ENCODE assay signal across 22 cellular contexts in genomic region chr17:69533481-69534234, GRCh38.
"Had no signal": no experiment of that assay in that cellular context is flagged by ENCODE, and none has a peak within 500 bp of the region (broad histone marks: within the 10 kb centered on the region; RNA-seq: fewer than 3 reads in every experiment).

No MANE protein-coding gene starts in this region.

- ATAC-seq: activated T-cell treated with anti-CD3 and anti-CD28 coated beads, Interleukin-2, amount 50 U/mL, for 72 hours; effector memory CD8-positive, alpha-beta T cell; gastrocnemius medialis; heart right ventricle; left ventricle myocardium superior; natural killer cell treated with Interleukin-12 subunit alpha and Interleukin-12 subunit beta and Interleukin-15 and Interleukin-18, amount 100 ng/mL, for 72 hours; right cardiac atrium had no signal

- H3K27ac ChIP-seq: breast epithelium, gastrocnemius medialis, heart right ventricle, skin epidermis, transverse colon had no signal

- H3K9me3 ChIP-seq: breast epithelium, gastrocnemius medialis, heart right ventricle, transverse colon had no signal

- H3K4me1 ChIP-seq: breast epithelium, gastrocnemius medialis, heart right ventricle had no signal

- H3K27me3 ChIP-seq: breast epithelium, gastrocnemius medialis, heart right ventricle, transverse colon had no signal

- H3K27me3 Mint-ChIP-seq: activated CD4-positive, alpha-beta memory T cell treated with anti-CD3 and anti-CD28 coated beads, Interleukin-2, amount 10 ng/mL, durations not matched to agents 7 days and 5 days; effector memory CD8-positive, alpha-beta T cell; memory B cell; natural killer cell treated with Interleukin-12 subunit alpha and Interleukin-12 subunit beta and Interleukin-15 and Interleukin-18, amount 100 ng/mL, for 72 hours had no signal

- H3K27ac Mint-ChIP-seq: activated CD4-positive, alpha-beta memory T cell treated with anti-CD3 and anti-CD28 coated beads, Interleukin-2, amount 10 ng/mL, durations not matched to agents 7 days and 5 days; activated T-cell treated with anti-CD3 and anti-CD28 coated beads, Interleukin-2, amount 50 U/mL, for 72 hours; effector memory CD8-positive, alpha-beta T cell; memory B cell; natural killer cell treated with Interleukin-12 subunit alpha and Interleukin-12 subunit beta and Interleukin-15 and Interleukin-18, amount 100 ng/mL, for 72 hours had no signal

- H3K4me1 Mint-ChIP-seq: activated CD4-positive, alpha-beta memory T cell treated with anti-CD3 and anti-CD28 coated beads, Interleukin-2, amount 10 ng/mL, durations not matched to agents 7 days and 5 days; memory B cell had no signal

- H3K4me3 Mint-ChIP-seq: activated CD4-positive, alpha-beta memory T cell treated with anti-CD3 and anti-CD28 coated beads, Interleukin-2, amount 10 ng/mL, durations not matched to agents 7 days and 5 days; activated T-cell treated with anti-CD3 and anti-CD28 coated beads, Interleukin-2, amount 50 U/mL, for 72 hours; effector memory CD8-positive, alpha-beta T cell; memory B cell; natural killer cell treated with Interleukin-12 subunit alpha and Interleukin-12 subunit beta and Interleukin-15 and Interleukin-18, amount 100 ng/mL, for 72 hours had no signal

- H3K36me3 ChIP-seq: breast epithelium had no signal

- DNase-seq: activated CD4-positive, alpha-beta memory T cell treated with anti-CD3 and anti-CD28 coated beads, Interleukin-2, amount 10 ng/mL, durations not matched to agents 7 days and 5 days; activated CD4-positive, alpha-beta T cell treated with anti-CD3 and anti-CD28 coated beads for 4 hours; activated CD8-positive, alpha-beta memory T cell treated with anti-CD3 and anti-CD28 coated beads, Interleukin-2, amount 50 U/mL, for 4 hours; activated gamma-delta T cell; activated T-cell treated with anti-CD3 and anti-CD28 coated beads, Interleukin-2, amount 50 U/mL, for 72 hours; aorta; cerebellar nuclear complex; effector memory CD8-positive, alpha-beta T cell; erythroblast; gastrocnemius medialis; heart right ventricle; left ventricle myocardium superior; occipital lobe; right cardiac atrium; stimulated activated CD4-positive, alpha-beta T cell treated with anti-CD3 and anti-CD28 coated beads, Interleukin-4, amount 100 ng/mL, for 24 hours; stimulated activated naive CD4-positive, alpha-beta T cell; T-helper 1 cell; transverse colon had no signal

- H3K4me3 ChIP-seq: breast epithelium, gastrocnemius medialis, heart right ventricle, skin epidermis, transverse colon had no signal

- H3K9me3 Mint-ChIP-seq: activated CD4-positive, alpha-beta memory T cell treated with anti-CD3 and anti-CD28 coated beads, Interleukin-2, amount 10 ng/mL, durations not matched to agents 7 days and 5 days; activated T-cell treated with anti-CD3 and anti-CD28 coated beads, Interleukin-2, amount 50 U/mL, for 72 hours; effector memory CD8-positive, alpha-beta T cell; memory B cell; natural killer cell treated with Interleukin-12 subunit alpha and Interleukin-12 subunit beta and Interleukin-15 and Interleukin-18, amount 100 ng/mL, for 72 hours had no signal
